ENCODE assay signal across 16 cellular contexts in genomic region chr10:61963669-61964058, GRCh38.
DNase-seq lines count a peak whose midpoint lies in the region; TF ChIP-seq lines count a peak whose summit lies in the region.
"Had no signal": no experiment of that assay in that cellular context is flagged by ENCODE, and none has a peak within 500 bp of the region (broad histone marks: within the 10 kb centered on the region; RNA-seq: fewer than 3 reads in every experiment).

No MANE protein-coding gene starts in this region.

- H4K20me1 ChIP-seq in DOHH2 (ENCODE audit: control insufficient read depth, insufficient read depth, low read depth, low read length) (no peaks in the 10 kb centered on the region), MM.1S (ENCODE audit: insufficient read depth, low read length) (no peaks in the 10 kb centered on the region), osteoblast (ENCODE audit: insufficient read depth, low read length) (no peaks in the 10 kb centered on the region)

- H3K27ac ChIP-seq in DOHH2 (ENCODE audit: low read depth, low read length) = peak overlapping the region; percentile 94
- peak overlapping the region; percentile 49; the same call in 1 of the 2 replicates for H3K27ac ChIP-seq in MM.1S (ENCODE audit: low read length)
- H3K27ac ChIP-seq in osteoblast (ENCODE audit: low read depth, low read length) = no peak overlapping the region
- H3K27ac ChIP-seq: SJSA1 had no signal

- peaks cover 66% of the 10 kb centered on the region for H3K36me3 ChIP-seq in DOHH2 (ENCODE audit: control insufficient read depth, low read length)
- H3K36me3 ChIP-seq in MM.1S (replicated peaks; ENCODE audit: insufficient read depth, low read length) = peaks cover 2% of the 10 kb centered on the region; the same call in 1 of the 2 replicates
- peaks cover 4% of the 10 kb centered on the region for H3K36me3 ChIP-seq in osteoblast (ENCODE audit: insufficient read depth, low read length)

- peaks cover 5% of the 10 kb centered on the region for H3K9me3 Mint-ChIP-seq in chondrocyte (ENCODE audit: low read depth)

- peak overlapping the region; percentile 48 for H3K4me3 Mint-ChIP-seq in chondrocyte (ENCODE audit: unreplicated experiment)

- peak overlapping the region; percentile 1; the same call in 1 of the 2 replicates for H3K9ac ChIP-seq in MM.1S (ENCODE audit: low read length)

- peak overlapping the region; percentile 59 for H3K4me3 ChIP-seq in DOHH2 (ENCODE audit: low read length)
- H3K4me3 ChIP-seq in MM.1S (ENCODE audit: low read length) = no peak overlapping the region
- H3K4me3 ChIP-seq in osteoblast (ENCODE audit: insufficient read depth, low read length) = no peak overlapping the region
- H3K4me3 ChIP-seq: SJSA1 had no signal

- no peak overlapping the region for H2AFZ ChIP-seq in MM.1S (ENCODE audit: low read length)
- H2AFZ ChIP-seq in osteoblast (ENCODE audit: low read length) = no peak overlapping the region

- peak overlapping the region; percentile 95 for H3K27ac Mint-ChIP-seq in chondrocyte (ENCODE audit: unreplicated experiment)

- H3K9me2 ChIP-seq in DOHH2 (replicated peaks; ENCODE audit: control insufficient read depth, low read length) = no peaks in the 10 kb centered on the region
- H3K9me2 ChIP-seq in MM.1S (replicated peaks; ENCODE audit: insufficient read depth, low read length) = no peaks in the 10 kb centered on the region

- H3F3A ChIP-seq in DOHH2 (ENCODE audit: control insufficient read depth, insufficient read depth) (peaks cover 43% of the 10 kb centered on the region), MM.1S (ENCODE audit: insufficient read depth, low read length) (peaks cover 42% of the 10 kb centered on the region)

- H3K9me3 ChIP-seq in DOHH2 (ENCODE audit: control insufficient read depth, insufficient read depth, low read length) = no peaks in the 10 kb centered on the region
- no peaks in the 10 kb centered on the region for H3K9me3 ChIP-seq in MM.1S (replicated peaks; ENCODE audit: insufficient read depth, low read length)
- H3K9me3 ChIP-seq in osteoblast (ENCODE audit: low read depth, low read length) = no peaks in the 10 kb centered on the region
- H3K9me3 ChIP-seq: SJSA1 had no signal

- H3K4me2 ChIP-seq in DOHH2 (ENCODE audit: low read length) (peak overlapping the region; percentile 82), MM.1S (ENCODE audit: low read depth, low read length) (peak overlapping the region; percentile 53), osteoblast (ENCODE audit: insufficient read depth, low read length) (peak overlapping the region; percentile 54)

- peaks cover 7% of the 10 kb centered on the region for H3K36me3 Mint-ChIP-seq in chondrocyte (ENCODE audit: low read depth)

- H3K79me2 ChIP-seq in DOHH2 (ENCODE audit: control insufficient read depth, low read length) (peaks cover 72% of the 10 kb centered on the region), MM.1S (ENCODE audit: low read length) (peaks cover 76% of the 10 kb centered on the region), osteoblast (ENCODE audit: insufficient read depth, low read length) (peaks cover 39% of the 10 kb centered on the region)

- H3K27me3 ChIP-seq in DOHH2 (ENCODE audit: control insufficient read depth, low read length) (no peaks in the 10 kb centered on the region), MM.1S (replicated peaks; ENCODE audit: insufficient read depth, low read length) (no peaks in the 10 kb centered on the region), osteoblast (ENCODE audit: insufficient read depth, low read length) (no peaks in the 10 kb centered on the region)
- H3K27me3 ChIP-seq: SJSA1 had no signal

- H3K27me3 Mint-ChIP-seq in chondrocyte (ENCODE audit: low read depth) = no peaks in the 10 kb centered on the region

- H3K4me1 Mint-ChIP-seq in chondrocyte (ENCODE audit: low read depth) = peaks cover 74% of the 10 kb centered on the region

- no peak for TF ChIP-seq CTCF in DOHH2 (IDR thresholded peaks at IDR 0.05; ENCODE audit: low read depth, low read length, poor library complexity, severe bottlenecking)
- TF ChIP-seq CTCF in MM.1S (IDR thresholded peaks at IDR 0.05; ENCODE audit: low read length) = no peak
- no peak for TF ChIP-seq CTCF in chondrocyte (IDR thresholded peaks at IDR 0.05)
- no peak for TF ChIP-seq CTCF in osteoblast (IDR thresholded peaks at IDR 0.05; ENCODE audit: extremely low read depth, low read depth, low read length)

- H3K4me1 ChIP-seq in DOHH2 (ENCODE audit: control insufficient read depth, low read length) (peaks cover 100% of the 10 kb centered on the region), MM.1S (ENCODE audit: low read length) (peaks cover 66% of the 10 kb centered on the region), osteoblast (ENCODE audit: insufficient read depth, low read length) (peaks cover 26% of the 10 kb centered on the region)

- DNase-seq in MM.1S (no peak), chondrocyte (ENCODE audit: low spot score) (no peak), osteoblast (ENCODE audit: insufficient read length, low spot score, missing footprints) (no peak), RPMI8226 (no peak), NCI-H1417 treated with DMSO at 0.1 percent for 48 hours (lab: John Stamatoyannopoulos, UW) (no peak)
- no peak for DNase-seq in stimulated activated CD4-positive, alpha-beta T cell treated with anti-CD3 and anti-CD28 coated beads, Interleukin-4, amount 100 ng/mL, for 24 hours
- DNase-seq in stimulated activated CD4-positive, alpha-beta T cell treated with anti-CD3 and anti-CD28 coated beads, Interleukin-1b, Interleukin-23, amount 100 ng/mL, for 48 hours = no peak
- DNase-seq: activated CD4-positive, alpha-beta T cell treated with anti-CD3 and anti-CD28 coated beads, Interleukin-2, amount 50 U/mL, for 1 hour; anterior cingulate cortex; effector CD8-positive, alpha-beta T cell; head of caudate nucleus; mesendoderm; NCI-H1417; NCI-H774 had no signal
